Comparison of ENCODE assay signal across 9 cellular contexts in genomic region chr15:57667171-57667924, GRCh38. TPM values are rescaled to one million over a fixed set of nuclear protein-coding genes. Genes with fewer than 3 reads are reported as not detected.
A peak's percentile ranks its signal among the peaks of the same experiment; 100 is the strongest.
DNase-seq lines count a peak whose midpoint lies in the region; ATAC-seq, FAIRE-seq and TF ChIP-seq lines count a peak whose summit lies in the region.
"Had no signal": no experiment of that assay in that cellular context is flagged by ENCODE, and none has a peak within 500 bp of the region (broad histone marks: within the 10 kb centered on the region; RNA-seq: fewer than 3 reads in every experiment).

No MANE protein-coding gene starts in this region.

- peak; percentile 46 for FAIRE-seq in A549 (lab: Jason Lieb, UNC)

- H3K27me3 Mint-ChIP-seq in stimulated activated naive B cell treated with anti-CD40 and anti-IgM and Interleukin-4, amounts not matched to agents 10 μg/mL and 1 μg/mL and 100 μg/mL, for 72 hours = peaks cover 5 to 10% of the 10 kb centered on the region in 2 donors

- H3K36me3 Mint-ChIP-seq in stimulated activated naive B cell treated with anti-CD40 and anti-IgM and Interleukin-4, amounts not matched to agents 10 μg/mL and 1 μg/mL and 100 μg/mL, for 72 hours = peaks cover 12 to 16% of the 10 kb centered on the region in 2 donors

- no peaks in the 10 kb centered on the region for H3K9me3 ChIP-seq in A549
- no peaks in the 10 kb centered on the region for H3K9me3 ChIP-seq in liver (ENCODE audit: control insufficient read depth in 4 of 4, low read length in 3 of 4)

- CTCF ChIA-PET in A549 (lab: Yijun Ruan, JAX) = interaction anchor here (0.8 to 7.1 kb wide), 23 partner anchors 7 to 515 kb away, joined by 3 to 62 read pairs (median 5); partner anchors contain the start of gene POLR2M

- peak; percentile 78 to 80 for TF ChIP-seq RAD21 in A549 (conservative IDR thresholded peaks at IDR 0.05 in 1 of 2, IDR thresholded peaks at IDR 0.05 in 1 of 2)
- peak; percentile 80 to 89 for TF ChIP-seq RAD21 in liver (IDR thresholded peaks at IDR 0.05)

- TF ChIP-seq EP300 in A549 (IDR thresholded peaks at IDR 0.05) = no peak

- H3K27ac ChIP-seq in A549 (no peak overlapping the region), liver (ENCODE audit: low read depth in 1 of 2, low read length in 2 of 2) (peak overlapping the region; percentile 2 to 22)

- peak; percentile 82 to 92 for ATAC-seq in A549
- ATAC-seq in GM21576 (IDR thresholded peaks at IDR 0.05; ENCODE audit: unreplicated experiment) = no peak
- ATAC-seq in stimulated activated naive B cell treated with anti-CD40 and anti-IgM and Interleukin-4, amounts not matched to agents 10 μg/mL and 1 μg/mL and 100 μg/mL, for 72 hours (replicated peaks) = no peak

- peaks cover 0 to 6% of the 10 kb centered on the region in 2 donors for H3K4me1 Mint-ChIP-seq in stimulated activated naive B cell treated with anti-CD40 and anti-IgM and Interleukin-4, amounts not matched to agents 10 μg/mL and 1 μg/mL and 100 μg/mL, for 72 hours
- H3K4me1 Mint-ChIP-seq: activated B cell treated with CpG ODN at 0.5 μM for 24 hours had no signal

- H3K27ac Mint-ChIP-seq in stimulated activated naive B cell treated with anti-CD40 and anti-IgM and Interleukin-4, amounts not matched to agents 10 μg/mL and 1 μg/mL and 100 μg/mL, for 72 hours = no peak overlapping the region
- H3K27ac Mint-ChIP-seq: activated B cell treated with CpG ODN at 0.5 μM for 24 hours had no signal

- 22% methylated on average over 10 of the region's 10 CpGs for WGBS in A549 (ENCODE audit: missing lambda C conversion rate)
- WGBS in liver = 32% methylated on average over 10 of the region's 10 CpGs

- peaks cover 1 to 4% of the 10 kb centered on the region in 2 donors for H3K9me3 Mint-ChIP-seq in stimulated activated naive B cell treated with anti-CD40 and anti-IgM and Interleukin-4, amounts not matched to agents 10 μg/mL and 1 μg/mL and 100 μg/mL, for 72 hours
- H3K9me3 Mint-ChIP-seq: activated B cell treated with CpG ODN at 0.5 μM for 24 hours had no signal

- H3K9ac ChIP-seq in liver (ENCODE audit: low read depth in 1 of 2, low read length in 2 of 2) = no peak overlapping the region

- TF ChIP-seq CTCF in A549 (IDR thresholded peaks at IDR 0.05) (peak; percentile 68), cardiac fibroblast (IDR thresholded peaks at IDR 0.05; ENCODE audit: low read depth, low read length) (peak; percentile 50), liver (IDR thresholded peaks at IDR 0.05; ENCODE audit: low read depth, low read length, missing input control) (peak; percentile 46), GM20000 (IDR thresholded peaks at IDR 0.05; ENCODE audit: extremely low read depth, missing control alignments) (no peak)

- H3K4me1 ChIP-seq in A549 (peaks cover 18% of the 10 kb centered on the region), liver (ENCODE audit: control insufficient read depth in 4 of 4, insufficient read depth in 4 of 4, low read length in 3 of 4) (peaks cover 2 to 24% (median 7%) of the 10 kb centered on the region in 4 donors)

- no peak overlapping the region for H3K4me3 ChIP-seq in A549
- no peak overlapping the region for H3K4me3 ChIP-seq in cardiac fibroblast (replicated peaks in 1 of 2; ENCODE audit: low read depth in 2 of 2, low read length in 2 of 2)
- H3K4me3 ChIP-seq in liver (ENCODE audit: low read depth in 1 of 3, low read length in 3 of 3) = no peak overlapping the region

- DNase-seq in A549 (ENCODE audit: low read depth in 1 of 2, low spot score in 1 of 2) = peak; percentile 65 to 75
- DNase-seq in HPDE6-E6E7 (ENCODE audit: extremely low spot score) = peak; percentile 29
- peak; percentile 79 to 83 for DNase-seq in cardiac fibroblast (ENCODE audit: low read depth in 2 of 2)
- DNase-seq in stimulated activated naive B cell treated with anti-CD40 and anti-IgM and Interleukin-4, amounts not matched to agents 10 μg/mL and 1 μg/mL and 100 μg/mL, for 72 hours = no peak
- DNase-seq in GM20000 (ENCODE audit: low spot score) = no peak
- no peak for DNase-seq in HK-2 (ENCODE audit: unreplicated experiment)
- DNase-seq: activated B cell treated with CpG ODN at 0.5 μM for 24 hours had no signal

- H3K4me2 ChIP-seq in A549 = peak overlapping the region; percentile 58

- H3K4me3 Mint-ChIP-seq in stimulated activated naive B cell treated with anti-CD40 and anti-IgM and Interleukin-4, amounts not matched to agents 10 μg/mL and 1 μg/mL and 100 μg/mL, for 72 hours = no peak overlapping the region
- H3K4me3 Mint-ChIP-seq: activated B cell treated with CpG ODN at 0.5 μM for 24 hours had no signal

- no peaks in the 10 kb centered on the region for H3K27me3 ChIP-seq in liver (ENCODE audit: control insufficient read depth in 4 of 4, insufficient read depth in 4 of 4, low read length in 3 of 4)

- H3K36me3 ChIP-seq in liver (ENCODE audit: control insufficient read depth in 4 of 4, insufficient read depth in 3 of 4, low read depth in 1 of 4, low read length in 3 of 4) = no peaks in the 10 kb centered on the region

- no peak for TF ChIP-seq POLR2A in A549 (IDR thresholded peaks at IDR 0.05; ENCODE audit: low read length)

- POLR2A ChIA-PET in A549 (lab: Yijun Ruan, JAX) = no interaction called here

TF ChIP-seq in A549, 52 proteins besides CTCF, POLR2A, EP300 and RAD21:
- TF ChIP-seq MAX (IDR thresholded peaks at IDR 0.05) (peak; percentile 67), HOXA7 (CRISPR knock-in tag; IDR thresholded peaks at IDR 0.05) (no peak), SMC3 (IDR thresholded peaks at IDR 0.05) (peak; percentile 52), E2F6 (IDR thresholded peaks at IDR 0.05; ENCODE audit: borderline replicate concordance, low read depth) (peak; percentile 45; the same call in 1 of the 2 replicates), NFE2L2 (conservative IDR thresholded peaks at IDR 0.05; ENCODE audit: low read length) (no peak)

TF ChIP-seq in liver, 16 proteins besides CTCF, POLR2A, EP300 and RAD21 (continues in another document):
- no peak for TF ChIP-seq ZBTB33 (IDR thresholded peaks at IDR 0.05)
- peak in 1 of 2 donors; percentile 13 for TF ChIP-seq GABPA (IDR thresholded peaks at IDR 0.05 in 1 of 2, conservative IDR thresholded peaks at IDR 0.05 in 1 of 2)
- TF ChIP-seq YY1 (IDR thresholded peaks at IDR 0.05) = peak; percentile 28
- no peak for TF ChIP-seq FOXA1 (IDR thresholded peaks at IDR 0.05)
- no peak for TF ChIP-seq EGR1 (IDR thresholded peaks at IDR 0.05; ENCODE audit: low read depth in 2 of 2)
- peak; percentile 45 for TF ChIP-seq SP1 (IDR thresholded peaks at IDR 0.05)
- TF ChIP-seq FOXA2 (IDR thresholded peaks at IDR 0.05) = no peak
- no peak for TF ChIP-seq HNF4G (IDR thresholded peaks at IDR 0.05)
- TF ChIP-seq TAF1 (conservative IDR thresholded peaks at IDR 0.05) = no peak
- TF ChIP-seq REST (IDR thresholded peaks at IDR 0.05) = no peak
- peak in 1 of 2 donors; percentile 23 for TF ChIP-seq JUND (IDR thresholded peaks at IDR 0.05)
- no peak for TF ChIP-seq NR2F2 (IDR thresholded peaks at IDR 0.05)
- TF ChIP-seq ATF3 (IDR thresholded peaks at IDR 0.05) = no peak
- TF ChIP-seq RXRA (IDR thresholded peaks at IDR 0.05) = peak in 1 of 2 donors; percentile 16

RNA-seq across cellular contexts. Expression of gene POLR2M, which starts 39.2 kb away (rescaled TPM):
- polyA plus RNA-seq in A549 (2011; rRNA removed) (99.6 and 107 TPM in 2 replicates), A549 (2017; fragmentation: RNase III; extraction: RNeasy Plus Mini Kit Qiagen cat#74134 plus additional on column Dnase treatment) (63.2 to 67.9 TPM (median 65.0 TPM) in 3 replicates), liver (10 to 100 TPM in 1 of 2 donors, 1 to 10 TPM in 1; 7.8 to 54.9 TPM)
- 221 and 353 TPM in 2 replicates for polyA plus RNA-seq in A549 (2012; cell fraction: cytosol; rRNA removed)
- polyA plus RNA-seq in A549 (2012; cell fraction: nucleus; rRNA removed) = 4.5 and 4.7 TPM in 2 replicates
- polyA minus RNA-seq in A549 (2011; rRNA and poly(A)+ RNA removed) = 76.4 and 92.3 TPM in 2 replicates
- total RNA-seq in liver = 100 to 1,000 TPM in 1 of 2 donors, 10 to 100 TPM in 1; 32.2 to 230 TPM

Comparison
In these comparisons a context has a peak if more than half of its experiments do, and no peak if none do; other contexts are left out.
1. ATAC-seq: peak in A549 (2 of 2); none in GM21576 (single experiment) and stimulated activated naive B cell treated with anti-CD40 and anti-IgM and Interleukin-4, amounts not matched to agents 10 μg/mL and 1 μg/mL and 100 μg/mL, for 72 hours (0 of 2).
2. DNase-seq: peak in A549 (2 of 2), HPDE6-E6E7 (single experiment) and cardiac fibroblast (2 of 2); none in stimulated activated naive B cell treated with anti-CD40 and anti-IgM and Interleukin-4, amounts not matched to agents 10 μg/mL and 1 μg/mL and 100 μg/mL, for 72 hours (single experiment), GM20000 (single experiment) and HK-2 (single experiment).
3. H3K27ac ChIP-seq: peak in liver (2 of 2); none in A549 (0 of 2).